1 cellular context compared by ENCODE assay signal in genomic region chr6:26126394-26127221, GRCh38.
TF ChIP-seq lines count a peak whose summit lies in the region.

No MANE protein-coding gene starts in this region.

TF ChIP-seq in K562, 482 proteins besides CTCF, POLR2A, EP300 and RAD21 (continued from another document and continues in another):
- TF ChIP-seq CLOCK (CRISPR knock-in tag; IDR thresholded peaks at IDR 0.05; ENCODE audit: borderline replicate concordance) (no peak), NFRKB (IDR thresholded peaks at IDR 0.05; ENCODE audit: low read depth) (no peak), YBX1 (IDR thresholded peaks at IDR 0.05) (no peak), MTA3 (IDR thresholded peaks at IDR 0.05; ENCODE audit: borderline replicate concordance) (0 out of 2 replicates have a peak, but pooled peaks have one; percentile 18), HES1 (IDR thresholded peaks at IDR 0.05; ENCODE audit: low read depth) (0 out of 2 replicates have a peak, but pooled peaks have one; percentile 57), JUND (IDR thresholded peaks at IDR 0.05; ENCODE audit: borderline replicate concordance, low read depth, low read length) (no peak), JUND (tag; IDR thresholded peaks at IDR 0.05; ENCODE audit: borderline replicate concordance, low read depth, low read length) (no peak), ZNF274 (IDR thresholded peaks at IDR 0.05; ENCODE audit: borderline replicate concordance, low read depth, low read length) (no peak), SRSF7 (optimal IDR thresholded peaks at IDR 0.05; ENCODE audit: low read depth, low read length) (no peak), KHSRP (IDR thresholded peaks at IDR 0.05) (no peak), NKRF (IDR thresholded peaks at IDR 0.05; ENCODE audit: borderline replicate concordance) (0 out of 2 replicates have a peak, but pooled peaks have one; percentile 26), MCM3 (IDR thresholded peaks at IDR 0.05) (no peak), RBM17 (IDR thresholded peaks at IDR 0.05; ENCODE audit: borderline replicate concordance, low read depth, low read length) (no peak), ZNF507 (tag; conservative IDR thresholded peaks at IDR 0.05) (no peak), DEAF1 (CRISPR knock-in tag; IDR thresholded peaks at IDR 0.05) (no peak), ZNF57 (CRISPR knock-in tag; IDR thresholded peaks at IDR 0.05) (no peak), USF2 (CRISPR knock-in tag; IDR thresholded peaks at IDR 0.05) (no peak), ZC3H11A (IDR thresholded peaks at IDR 0.05; ENCODE audit: low read depth, low read length) (no peak), ADNP (tag; IDR thresholded peaks at IDR 0.05) (no peak), ZBTB7A (IDR thresholded peaks at IDR 0.05; ENCODE audit: borderline replicate concordance, control insufficient read depth, low read depth, low read length) (no peak), KDM5B (IDR thresholded peaks at IDR 0.05; ENCODE audit: insufficient replicate concordance, low read depth, low read length) (no peak), ZNF830 (CRISPR knock-in tag; IDR thresholded peaks at IDR 0.05) (no peak), ZNF717 (CRISPR knock-in tag; IDR thresholded peaks at IDR 0.05) (no peak), ESRRB (CRISPR knock-in tag; IDR thresholded peaks at IDR 0.05; ENCODE audit: borderline replicate concordance) (no peak), HBP1 (CRISPR knock-in tag; IDR thresholded peaks at IDR 0.05) (no peak), ETV5 (CRISPR knock-in tag; IDR thresholded peaks at IDR 0.05; ENCODE audit: low read depth) (no peak), SP2 (IDR thresholded peaks at IDR 0.05; ENCODE audit: extremely low read depth, low read depth, low read length, poor library complexity, severe bottlenecking) (no peak), NCOA6 (IDR thresholded peaks at IDR 0.05) (no peak), FOXP1 (CRISPR knock-in tag; IDR thresholded peaks at IDR 0.05) (no peak), PML (IDR thresholded peaks at IDR 0.05; ENCODE audit: low read length) (peak; percentile 10; the same call in 1 of the 2 replicates), ATF1 (CRISPR knock-in tag; IDR thresholded peaks at IDR 0.05) (no peak), ATF1 (tag; IDR thresholded peaks at IDR 0.05) (no peak; the same call in 1 of the 2 replicates), TFAP4 (CRISPR knock-in tag; IDR thresholded peaks at IDR 0.05; ENCODE audit: borderline replicate concordance) (no peak), OTX1 (CRISPR knock-in tag; IDR thresholded peaks at IDR 0.05) (no peak), NR0B1 (IDR thresholded peaks at IDR 0.05; ENCODE audit: partially characterized antibody) (no peak), EWSR1 (IDR thresholded peaks at IDR 0.05; ENCODE audit: borderline replicate concordance, low read depth, partially characterized antibody) (no peak), KDM1A (IDR thresholded peaks at IDR 0.05) (no peak), MIER1 (IDR thresholded peaks at IDR 0.05; ENCODE audit: low read depth) (no peak), CHD4 (IDR thresholded peaks at IDR 0.05; ENCODE audit: insufficient read depth, insufficient replicate concordance, low read depth, low read length, poor library complexity, severe bottlenecking) (no peak), KLF1 (tag; IDR thresholded peaks at IDR 0.05) (no peak), ZNF431 (CRISPR knock-in tag; IDR thresholded peaks at IDR 0.05) (no peak), ZBTB1 (CRISPR knock-in tag; IDR thresholded peaks at IDR 0.05; ENCODE audit: borderline replicate concordance, low read depth) (no peak), ZNF121 (CRISPR knock-in tag; conservative IDR thresholded peaks at IDR 0.05) (no peak), ZNF668 (CRISPR knock-in tag; IDR thresholded peaks at IDR 0.05) (no peak), MEF2A (IDR thresholded peaks at IDR 0.05; ENCODE audit: control insufficient read depth, low read depth, low read length) (0 out of 2 replicates have a peak, but pooled peaks have one; percentile 39), FOXJ2 (tag; IDR thresholded peaks at IDR 0.05) (no peak), HDAC6 (IDR thresholded peaks at IDR 0.05; ENCODE audit: low read depth, low read length) (no peak), GTF2A2 (tag; IDR thresholded peaks at IDR 0.05) (no peak), KAT2B (IDR thresholded peaks at IDR 0.05; ENCODE audit: low read depth, low read length) (no peak), THAP7 (CRISPR knock-in tag; IDR thresholded peaks at IDR 0.05) (no peak), RB1 (IDR thresholded peaks at IDR 0.05; ENCODE audit: low read depth) (no peak), FOXJ3 (CRISPR knock-in tag; IDR thresholded peaks at IDR 0.05) (no peak), TRIM24 (IDR thresholded peaks at IDR 0.05) (no peak), ZBTB11 (CRISPR knock-in tag; IDR thresholded peaks at IDR 0.05) (0 out of 6 replicates have a peak, but pooled peaks of 1 of the 3 experiments have one; percentile 34), FOXA3 (CRISPR knock-in tag; conservative IDR thresholded peaks at IDR 0.05 in 1 of 2, IDR thresholded peaks at IDR 0.05 in 1 of 2) (no peak), ZNF75A (CRISPR knock-in tag; IDR thresholded peaks at IDR 0.05) (no peak), C11orf30 (IDR thresholded peaks at IDR 0.05; ENCODE audit: low read depth) (no peak)
